In genomic region chr15:101635944-101636727, GRCh38 we compare ENCODE assay signal across 14 cellular contexts.
"Had no signal": no experiment of that assay in that cellular context is flagged by ENCODE, and none has a peak within 500 bp of the region (broad histone marks: within the 10 kb centered on the region; RNA-seq: fewer than 3 reads in every experiment).

No MANE protein-coding gene starts in this region.

- H3K36me3 ChIP-seq: pancreas had no signal

- H3K27ac ChIP-seq: ascending aorta, lower lobe of right lung, pancreas, tibial artery had no signal

- H3K4me3 Mint-ChIP-seq: activated naive CD4-positive, alpha-beta T cell treated with anti-CD3 and anti-CD28 coated beads for 36 hours; activated naive CD8-positive, alpha-beta T cell treated with anti-CD3 and anti-CD28 coated beads, Interleukin-2, amount 50 U/mL, for 24 hours; stimulated activated effector memory CD8-positive, alpha-beta T cell treated with anti-CD3 and anti-CD28 coated beads, Interleukin-12 subunit alpha, Interleukin-12 subunit beta, amount 100 ng/mL, for 72 hours had no signal

- H3K27me3 Mint-ChIP-seq: activated naive CD8-positive, alpha-beta T cell treated with anti-CD3 and anti-CD28 coated beads, Interleukin-2, amount 50 U/mL, for 24 hours had no signal

- H3K4me1 ChIP-seq: ascending aorta, pancreas had no signal

- H3K27ac Mint-ChIP-seq: activated naive CD4-positive, alpha-beta T cell treated with anti-CD3 and anti-CD28 coated beads for 36 hours; activated naive CD8-positive, alpha-beta T cell treated with anti-CD3 and anti-CD28 coated beads, Interleukin-2, amount 50 U/mL, for 24 hours had no signal

- H3K9me3 ChIP-seq: ascending aorta, lower lobe of right lung, pancreas, tibial artery had no signal

- DNase-seq: activated CD4-positive, alpha-beta T cell treated with anti-CD3 and anti-CD28 coated beads, Interleukin-2, amount 50 U/mL, for 4 hours; activated naive CD4-positive, alpha-beta T cell treated with anti-CD3 and anti-CD28 coated beads for 36 hours; activated naive CD8-positive, alpha-beta T cell treated with anti-CD3 and anti-CD28 coated beads, Interleukin-2, amount 50 U/mL, for 24 hours; activated T-cell treated with anti-CD3 and anti-CD28 coated beads for 4 hours; hippocampal formation; kidney glomerular epithelial cell; lower lobe of right lung; midbrain; pancreas; T1000; tibial artery had no signal

- H3K4me3 ChIP-seq: ascending aorta, lower lobe of right lung, pancreas, tibial artery had no signal

- ATAC-seq: activated CD4-positive, CD25-positive, alpha-beta regulatory T cell treated with anti-CD3 and anti-CD28 coated beads, Interleukin-2, amount 50 U/mL, for 24 hours; activated naive CD8-positive, alpha-beta T cell treated with anti-CD3 and anti-CD28 coated beads, Interleukin-2, amount 50 U/mL, for 24 hours; lower lobe of right lung; pancreas; stimulated activated effector memory CD8-positive, alpha-beta T cell treated with anti-CD3 and anti-CD28 coated beads, Interleukin-12 subunit alpha, Interleukin-12 subunit beta, amount 100 ng/mL, for 72 hours had no signal

- H3K27me3 ChIP-seq: ascending aorta, pancreas, tibial artery had no signal

- H3K9me3 Mint-ChIP-seq: activated naive CD4-positive, alpha-beta T cell treated with anti-CD3 and anti-CD28 coated beads for 36 hours; activated naive CD8-positive, alpha-beta T cell treated with anti-CD3 and anti-CD28 coated beads, Interleukin-2, amount 50 U/mL, for 24 hours; stimulated activated effector memory CD8-positive, alpha-beta T cell treated with anti-CD3 and anti-CD28 coated beads, Interleukin-12 subunit alpha, Interleukin-12 subunit beta, amount 100 ng/mL, for 72 hours had no signal
